20 cellular contexts compared by ENCODE assay signal in the genomic region with DNA sequence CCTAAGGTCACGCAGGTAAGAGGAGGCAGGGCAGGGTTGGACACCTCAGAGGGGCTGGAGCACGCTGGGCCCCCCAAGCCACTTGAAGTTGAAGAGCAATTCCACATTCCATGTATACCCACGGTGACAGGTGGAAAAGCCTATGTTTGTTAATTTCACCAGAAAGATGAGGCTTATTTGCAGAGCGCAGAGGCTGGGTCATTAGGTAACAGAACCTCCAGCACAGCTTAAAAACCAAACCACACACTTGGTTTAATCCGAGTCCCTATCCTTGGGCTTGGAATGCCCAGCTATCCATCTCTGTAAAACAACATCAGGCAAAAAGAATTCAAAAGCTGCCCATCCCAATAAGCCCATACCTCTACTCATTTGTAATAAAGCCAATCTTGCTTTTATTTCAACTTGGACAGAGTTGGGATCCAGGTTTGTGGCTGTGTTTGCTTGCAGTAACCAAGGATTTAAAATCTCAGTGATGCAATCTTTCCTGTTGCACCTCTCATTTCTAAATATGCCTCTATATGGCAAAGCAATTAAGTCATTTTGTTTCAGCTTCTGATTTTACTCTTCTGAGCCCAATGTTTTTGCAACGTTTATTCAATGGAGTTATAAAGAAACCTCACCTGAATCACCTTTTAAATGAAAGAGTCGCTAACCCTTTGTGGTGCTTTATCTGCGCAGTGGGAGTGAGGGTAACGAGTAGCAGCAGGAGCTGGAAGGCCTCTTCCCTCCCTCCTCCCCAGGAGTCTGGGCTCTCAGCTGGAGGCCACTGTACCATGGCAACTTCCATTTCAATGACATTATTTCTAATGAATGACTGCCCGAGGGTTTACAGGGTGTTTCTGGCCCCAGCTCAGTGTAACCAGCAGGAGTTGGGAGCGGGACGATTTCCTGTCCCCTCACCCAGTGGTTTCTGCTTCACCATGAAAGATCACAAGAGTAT. TPM values are rescaled to one million over a fixed set of nuclear protein-coding genes. Genes with fewer than 3 reads are reported as not detected.
A peak's percentile ranks its signal among the peaks of the same experiment; 100 is the strongest.
DNase-seq lines count a peak whose midpoint lies in the region; ATAC-seq, FAIRE-seq and TF ChIP-seq lines count a peak whose summit lies in the region.
"Not testable (repeated sequence)": the region's sequence is repeated elsewhere in the genome, so short reads cannot be mapped to it uniquely, and the experiment has no call there.
"Had no signal": no experiment of that assay in that cellular context is flagged by ENCODE, and none has a peak within 500 bp of the region (broad histone marks: within the 10 kb centered on the region; RNA-seq: fewer than 3 reads in every experiment).

No MANE protein-coding gene starts in this region.

- not testable (repeated sequence) for TF ChIP-seq EP300 in K562 (IDR thresholded peaks at IDR 0.05; ENCODE audit: low read length)

- not testable (repeated sequence) for H3K9me1 ChIP-seq in K562 (ENCODE audit: control insufficient read depth, insufficient read depth, low read length)

- not testable (repeated sequence) for H3K79me1 ChIP-seq in mesendoderm (ENCODE audit: low read length)

- TF ChIP-seq RAD21 in K562 (CRISPR knock-in tag; conservative IDR thresholded peaks at IDR 0.05 in 1 of 2, IDR thresholded peaks at IDR 0.05 in 1 of 2) = not testable (repeated sequence)

- H3K9me2 ChIP-seq in GM23338 (ENCODE audit: insufficient read depth) = not testable (repeated sequence)

- WGBS in K562 (ENCODE audit: insufficient coverage, low coverage, missing lambda C conversion rate) = 19% methylated on average over 9 of the region's 12 CpGs
- no CpG with 5 or more reads among the region's 12 CpGs for WGBS in mesendoderm (ENCODE audit: extremely low coverage, insufficient coverage, low lambda C conversion rate)

- peaks cover 42% of the 10 kb centered on the region for H3K4me1 Mint-ChIP-seq in GM23338

- not testable (repeated sequence) for H2BK15ac ChIP-seq in mesendoderm (replicated peaks; ENCODE audit: low read depth)

- H3K9me3 Mint-ChIP-seq in GM23338 = not testable (repeated sequence)

- intact Hi-C loops in K562 (cut with micrococcal nuclease) = not testable (repeated sequence)

- H2BK120ac ChIP-seq in mesendoderm (ENCODE audit: low read depth, low read length) = not testable (repeated sequence)

- peak overlapping the region; percentile 37 for H2AK5ac ChIP-seq in mesendoderm (ENCODE audit: low read length)

- peak; percentile 56 for FAIRE-seq in K562 (lab: Jason Lieb, UNC)

- not testable (repeated sequence) for H3K4me3 ChIP-seq in BE2C (ENCODE audit: low read depth, low read length); K562; mesendoderm (ENCODE audit: low read length)
- peak overlapping the region; percentile 35 for H3K4me3 ChIP-seq in GM23338

- H3K4ac ChIP-seq in mesendoderm (ENCODE audit: low read depth, low read length) = peak overlapping the region; percentile 43

- CTCF ChIA-PET in K562 (lab: Yijun Ruan, JAX; ENCODE audit: low intra/inter-chr PET ratio) = not testable (repeated sequence)

- H3K56ac ChIP-seq in mesendoderm (ENCODE audit: low read length) = peak overlapping the region; percentile 42

- not testable (repeated sequence) for H3K27ac ChIP-seq in GM23338 (ENCODE audit: low read depth); K562 (ENCODE audit: extremely low read depth, low read depth, low read length)
- H3K27ac ChIP-seq in mesendoderm (ENCODE audit: low read depth, low read length) = peak overlapping the region; percentile 51

- H3K36me3 Mint-ChIP-seq in GM23338 (ENCODE audit: low read depth) = not testable (repeated sequence)

- peak; percentile 86 for ATAC-seq in GM23338
- not testable (repeated sequence) for ATAC-seq in K562

- DNase-seq in BE2C (peak; percentile 20), GM23338 (ENCODE audit: low spot score) (peak; percentile 48), NCI-H1092 treated with DMSO at 0.1 percent for 48 hours (lab: John Stamatoyannopoulos, UW) (peak; percentile 55), RPMI7951 (ENCODE audit: low read depth) (peak; percentile 14), iPS-NIHi7 (ENCODE audit: extremely low spot score) (peak; percentile 37), mesendoderm (peak; percentile 87), retina (peak; percentile 34)
- DNase-seq in K562 (ENCODE audit: extremely low read depth in 1 of 4, low spot score in 3 of 4) = not testable (repeated sequence)

- H3K79me2 ChIP-seq in GM23338 (replicated peaks; ENCODE audit: insufficient read depth); K562 (ENCODE audit: control insufficient read depth, insufficient read depth, low read length); mesendoderm (ENCODE audit: control insufficient read depth, insufficient read depth, low read length): not testable (repeated sequence)

- H3F3A ChIP-seq in GM23338 (replicated peaks; ENCODE audit: low read depth) = not testable (repeated sequence)

- H3K4me2 ChIP-seq in GM23338 = peak overlapping the region; percentile 76
- H3K4me2 ChIP-seq in K562 (ENCODE audit: insufficient read depth, low read length); mesendoderm (ENCODE audit: low read length): not testable (repeated sequence)

- H3K27me3 ChIP-seq in BE2C; K562 (ENCODE audit: control insufficient read depth in 2 of 2, insufficient read depth in 2 of 2, low read length in 2 of 2); mesendoderm (ENCODE audit: insufficient read depth, low read length, poor library complexity): not testable (repeated sequence)
- peaks cover 33% of the 10 kb centered on the region for H3K27me3 ChIP-seq in GM23338 (ENCODE audit: insufficient read depth)

- peak overlapping the region; percentile 78 for H3K18ac ChIP-seq in mesendoderm (ENCODE audit: low read length)

- not testable (repeated sequence) for H3K9me3 ChIP-seq in BE2C; K562 (replicated peaks; ENCODE audit: control insufficient read depth, insufficient read depth, low read depth, low read length)

- H3K4me3 Mint-ChIP-seq in GM23338 = peak overlapping the region; percentile 56

- not testable (repeated sequence) for H3K23ac ChIP-seq in mesendoderm (ENCODE audit: low read length)

- not testable (repeated sequence) for H4K20me1 ChIP-seq in GM23338 (replicated peaks; ENCODE audit: insufficient read depth); K562 (replicated peaks; ENCODE audit: control insufficient read depth, insufficient read depth, low read length)

- TF ChIP-seq POLR2A in K562 (conservative IDR thresholded peaks at IDR 0.05) = not testable (repeated sequence)

- H2BK5ac ChIP-seq in mesendoderm (ENCODE audit: low read length) = peak overlapping the region; percentile 63

- not testable (repeated sequence) for H3K9ac ChIP-seq in K562 (ENCODE audit: insufficient read depth in 1 of 2, low read depth in 2 of 2, low read length in 2 of 2); mesendoderm (ENCODE audit: low read length)

- TF ChIP-seq CTCF in BE2C (IDR thresholded peaks at IDR 0.05; ENCODE audit: low read depth, low read length); GM23338 (conservative IDR thresholded peaks at IDR 0.05; ENCODE audit: low read depth in 2 of 2); K562 (IDR thresholded peaks at IDR 0.05 in 2 of 3, conservative IDR thresholded peaks at IDR 0.05 in 1 of 3; ENCODE audit: insufficient read depth in 2 of 3, low read depth in 1 of 3, low read length in 3 of 3): not testable (repeated sequence)

- BruUV-seq in K562 (replicated peaks; lab: Mats Ljungman, UMichigan) = not testable (repeated sequence)

- H3K27me3 Mint-ChIP-seq in GM23338 (ENCODE audit: insufficient read depth, low read depth, poor library complexity) = peaks cover 34% of the 10 kb centered on the region

- not testable (repeated sequence) for H3K4me1 ChIP-seq in BE2C; K562 (replicated peaks in 1 of 2; ENCODE audit: control insufficient read depth in 2 of 2, insufficient read depth in 2 of 2, low read length in 2 of 2); mesendoderm (ENCODE audit: control insufficient read depth, low read depth, low read length)
- peaks cover 25% of the 10 kb centered on the region for H3K4me1 ChIP-seq in GM23338 (ENCODE audit: insufficient read depth)

- not testable (repeated sequence) for H2AFZ ChIP-seq in GM23338; K562 (ENCODE audit: low read depth, low read length)

- not testable (repeated sequence) for H3K36me3 ChIP-seq in BE2C; GM23338 (ENCODE audit: insufficient read depth); K562 (ENCODE audit: control insufficient read depth, insufficient read depth, low read length); mesendoderm (ENCODE audit: control insufficient read depth, insufficient read depth, low read length)

- H3K27ac Mint-ChIP-seq in GM23338 = 0 out of 2 replicates have a peak overlapping the region, but pooled peaks have one; percentile 18

- H4K5ac ChIP-seq in mesendoderm (ENCODE audit: low read length) = not testable (repeated sequence)

- in situ Hi-C loops in K562 (cut with MboI) = not testable (repeated sequence)

- POLR2A ChIA-PET in K562 (lab: Yijun Ruan, JAX) = interaction anchor here (0.6 to 1.2 kb wide), 2 partner anchors 13 to 14 kb away, joined by 3 to 6 read pairs; no protein-coding TSS in a partner anchor

- not testable (repeated sequence) for H4K8ac ChIP-seq in mesendoderm (ENCODE audit: low read depth, low read length)

RNA-seq across cellular contexts. Expression of a gene that starts 32.8 kb away (rescaled TPM):
- polyA plus RNA-seq in BE2C (2012; ENCODE audit: insufficient read depth, insufficient read length, low read depth) = not detected
- not detected in 2 replicates for total RNA-seq in GM23338 (2014; rRNA removed; shearing (Covaris generic))
- polyA plus RNA-seq in GM23338 (2016; fragmentation: Nextera tagmentation; extraction: Ambion mirVana) (not detected in 2 replicates), K562 (2011; rRNA removed) (not detected in 2 replicates), K562 (2014; fragmentation: Illumina TruSeq; extraction: Trizol) (not detected in 2 replicates), K562 (2014; fragmentation: Nextera tagmentation; extraction: Ambion mirVana) (not detected), K562 (2014; rRNA removed) (not detected in 2 replicates)
- total RNA-seq in RPMI7951 (2014; rRNA removed; shearing (Covaris generic)) = not detected in 2 replicates
- total RNA-seq in K562 (2011; cell fraction: chromatin; rRNA removed; ENCODE audit: low replicate concordance) = not detected in 2 replicates
- not detected in 2 replicates for total RNA-seq in K562 (2011; cell fraction: nucleolus; rRNA removed)
- total RNA-seq in K562 (2011; cell fraction: nucleoplasm; rRNA removed) = not detected in 2 replicates
- total RNA-seq in K562 (2014; rRNA removed) (not detected in 2 replicates), K562 (2014; rRNA removed; fragmentation: Illumina TruSeq; extraction: Trizol) (not detected in 2 replicates), K562 (2015; rRNA removed; fragmentation: Illumina TruSeq; extraction: Trizol) (not detected in 2 replicates), K562 (2021) (not detected in 2 replicates)
- not detected in 2 replicates for polyA plus RNA-seq in K562 (2011; cell fraction: cytosol; rRNA removed)
- polyA plus RNA-seq in K562 (2011; cell fraction: nucleus; rRNA removed) = not detected in 2 replicates
- not detected in 2 replicates for polyA plus RNA-seq in K562 (2012)
- polyA minus RNA-seq in K562 (2011; rRNA and poly(A)+ RNA removed) = not detected in 2 replicates
- not detected in 2 replicates for polyA minus RNA-seq in K562 (2011; cell fraction: cytosol; rRNA and poly(A)+ RNA removed)
- not detected in 2 replicates for polyA minus RNA-seq in K562 (2011; cell fraction: nucleus; rRNA and poly(A)+ RNA removed)
- not detected for polyA plus RNA-seq in mesendoderm (2013, experiment 1 of 2)
- not detected for polyA plus RNA-seq in mesendoderm (2013, experiment 2 of 2)
- total RNA-seq: epithelial cell of proximal tubule, G401, kidney, LHCN-M2, lower lobe of right lung, mucosa of descending colon, natural killer cell, right cardiac atrium, SK-MEL-5, spleen, temporal lobe, ureter had no signal
- polyA plus RNA-seq: right cardiac atrium, spleen had no signal
